8 cellular contexts compared by ENCODE assay signal in the genomic region with DNA sequence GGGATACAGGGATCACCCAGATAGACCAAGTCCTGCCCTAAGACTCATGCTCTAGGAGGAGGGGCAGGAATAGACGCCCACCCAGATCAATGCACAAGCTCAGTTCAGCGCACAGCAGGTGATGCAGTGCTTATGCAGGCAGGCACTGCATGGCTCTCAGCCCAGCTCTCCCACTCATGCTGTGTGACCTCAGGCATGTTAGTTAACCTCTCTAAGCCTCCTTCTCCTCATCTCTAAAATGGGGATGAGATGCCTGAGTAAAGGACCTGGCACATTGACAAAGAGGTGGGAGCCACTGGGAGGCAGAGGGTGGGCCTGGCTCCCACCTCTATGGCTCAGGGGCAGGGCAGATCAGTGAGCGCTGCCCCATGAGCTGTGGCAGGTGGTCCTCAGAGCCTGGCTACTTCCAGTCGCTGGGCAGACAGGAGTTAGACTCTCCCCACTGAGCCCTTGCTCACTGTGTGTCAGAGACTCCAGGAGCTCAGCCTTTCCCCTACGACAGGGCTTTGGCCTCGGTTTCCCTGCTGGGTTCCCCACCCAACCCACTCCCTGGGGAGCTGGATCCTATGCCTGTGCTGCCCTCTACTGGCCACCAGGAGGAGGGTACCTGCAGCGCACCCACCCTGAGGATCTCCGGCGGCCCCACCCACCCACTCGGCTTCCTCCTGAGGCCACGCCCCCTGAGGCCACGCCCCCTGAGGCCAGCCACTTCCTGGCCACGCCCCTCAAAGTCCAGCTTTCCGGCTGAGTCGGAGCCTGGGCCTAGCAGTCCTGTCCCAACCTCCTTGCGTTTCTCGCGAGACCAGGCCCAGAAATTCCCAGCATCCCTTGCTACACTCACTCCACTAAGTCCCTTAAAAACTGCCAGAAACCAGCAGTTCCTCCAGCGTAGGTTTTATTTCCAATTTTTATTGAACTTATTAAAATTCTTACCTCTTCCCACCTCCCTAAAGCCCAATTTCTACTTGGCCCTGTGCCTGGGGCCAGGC.
DNase-seq lines count a peak whose midpoint lies in the region; ATAC-seq, FAIRE-seq and TF ChIP-seq lines count a peak whose summit lies in the region.

No MANE protein-coding gene starts in this region.

- peak; percentile 49; the same call in 1 of the 2 replicates for TF ChIP-seq POLR2A in H54 (IDR thresholded peaks at IDR 0.05; ENCODE audit: low read depth, low read length)
- no peak for TF ChIP-seq POLR2A in sigmoid colon (IDR thresholded peaks at IDR 0.05)

- 35 to 36% methylated on average over 19 of the region's 19 CpGs for WGBS in pancreas, 2 donors
- 37 to 38% methylated on average over 19 of the region's 19 CpGs for WGBS in sigmoid colon, 2 donors

- no peak overlapping the region for H2AFZ ChIP-seq in OCI-LY7 (ENCODE audit: low read length)

- H3K4me2 ChIP-seq in OCI-LY7 (ENCODE audit: low read length), result no peak overlapping the region

- POLR2A ChIA-PET in OCI-LY7 (lab: Charles Lee), result interaction anchor here (0.5 kb wide), 1 partner anchor 922 kb away, joined by 3 read pairs; no protein-coding TSS in a partner anchor

- H3K9me2 ChIP-seq in OCI-LY7 (ENCODE audit: insufficient read depth, low read length), result no peaks in the 10 kb centered on the region

- ATAC-seq in pancreas, result peak in 3 of 4 donors; percentile 52 to 82 (median 61)
- no peak for ATAC-seq in HG03097 (IDR thresholded peaks at IDR 0.05; ENCODE audit: low FRiP score, unreplicated experiment)

- H3K27ac ChIP-seq in OCI-LY7 (ENCODE audit: low read depth, low read length, poor library complexity, severe bottlenecking) (no peak overlapping the region), pancreas (no peak overlapping the region), sigmoid colon (no peak overlapping the region)

- TF ChIP-seq CTCF in OCI-LY7 (conservative IDR thresholded peaks at IDR 0.05; ENCODE audit: low read length) (peak; percentile 74), fibroblast of villous mesenchyme (IDR thresholded peaks at IDR 0.05; ENCODE audit: insufficient read depth, low read depth, low read length) (peak; percentile 53), pancreas (IDR thresholded peaks at IDR 0.05) (peak in 2 of 4 donors; percentile 11 to 13), sigmoid colon (IDR thresholded peaks at IDR 0.05) (peak in 1 of 4 experiments; percentile 4)

- no peaks in the 10 kb centered on the region for H4K20me1 ChIP-seq in OCI-LY7 (ENCODE audit: insufficient read depth, low read length)

- H3K27me3 ChIP-seq in pancreas (no peaks in the 10 kb centered on the region), sigmoid colon (no peaks in the 10 kb centered on the region)

- CTCF ChIA-PET in OCI-LY7 (lab: Charles Lee; ENCODE audit: unreplicated experiment), result no interaction called here

- TF ChIP-seq EP300 in sigmoid colon (IDR thresholded peaks at IDR 0.05), result no peak

- no peaks in the 10 kb centered on the region for H3K36me3 ChIP-seq in OCI-LY7 (ENCODE audit: insufficient read depth, low read length)
- no peaks in the 10 kb centered on the region for H3K36me3 ChIP-seq in pancreas
- no peaks in the 10 kb centered on the region for H3K36me3 ChIP-seq in sigmoid colon

- H3K4me1 ChIP-seq in OCI-LY7 (ENCODE audit: insufficient read depth, low read length, poor library complexity, severe bottlenecking) (no peaks in the 10 kb centered on the region), pancreas (no peaks in the 10 kb centered on the region), sigmoid colon (no peaks in the 10 kb centered on the region)

- no TSS peak for BruUV-seq in OCI-LY7 (replicated peaks; lab: Mats Ljungman, UMichigan)

- peak; percentile 72 for DNase-seq in Ammon's horn (ENCODE audit: low spot score)
- DNase-seq in H54 (ENCODE audit: insufficient read length, low spot score), result peak; percentile 88
- peak; percentile 56 for DNase-seq in OCI-LY7 (ENCODE audit: low spot score)
- peak; percentile 14 for DNase-seq in activated T-cell treated with anti-CD3 and anti-CD28 coated beads for 4 hours
- peak; percentile 76 for DNase-seq in fibroblast of villous mesenchyme (ENCODE audit: low read depth)
- DNase-seq in pancreas, result peak in 5 of 6 donors; percentile 4 to 63 (median 22)
- no peak for DNase-seq in sigmoid colon

- no peaks in the 10 kb centered on the region for H3K9me3 ChIP-seq in OCI-LY7 (ENCODE audit: low read length)
- no peaks in the 10 kb centered on the region for H3K9me3 ChIP-seq in pancreas
- peaks cover 0 to 15% (median 8%) of the 10 kb centered on the region in 4 donors for H3K9me3 ChIP-seq in sigmoid colon

- FAIRE-seq in H54 (lab: Jason Lieb, UNC) (no peak), pancreas (lab: Jason Lieb, UNC) (no peak)

- no peak overlapping the region for H3K4me3 ChIP-seq in OCI-LY7 (ENCODE audit: low read depth, low read length, poor library complexity, severe bottlenecking)
- no peak overlapping the region for H3K4me3 ChIP-seq in fibroblast of villous mesenchyme (ENCODE audit: low read depth, low read length)
- no peak overlapping the region for H3K4me3 ChIP-seq in pancreas
- no peak overlapping the region for H3K4me3 ChIP-seq in sigmoid colon

- intact Hi-C loops in OCI-LY7 (cut with micrococcal nuclease; ENCODE audit: unreplicated experiment) (loop anchor here (1.0 kb wide), 1 partner anchor 228 kb away; no protein-coding TSS in a partner anchor), pancreas (cut with DNase I) (no loop called here), sigmoid colon (cut with DNase I) (no loop called here)

- no peaks in the 10 kb centered on the region for H3K79me2 ChIP-seq in OCI-LY7 (ENCODE audit: insufficient read depth, low read depth, low read length)
